In genomic region chr9:121185774-121186403, GRCh38 we compare ENCODE assay signal across 1 cellular context.
A peak's percentile ranks its signal among the peaks of the same experiment; 100 is the strongest.
TF ChIP-seq lines count a peak whose summit lies in the region.

No MANE protein-coding gene starts in this region.

TF ChIP-seq in GM12878, 131 proteins besides CTCF, POLR2A, EP300 and RAD21:
- TF ChIP-seq MXI1 (IDR thresholded peaks at IDR 0.05; ENCODE audit: low read depth, low read length) (no peak), RUNX3 (IDR thresholded peaks at IDR 0.05; ENCODE audit: low read length) (peak; percentile 6; the same call in 1 of the 2 replicates)
TF ChIP-seq in GM12878: peak in this region for 1.
